8 cellular contexts compared by ENCODE assay signal in the genomic region with DNA sequence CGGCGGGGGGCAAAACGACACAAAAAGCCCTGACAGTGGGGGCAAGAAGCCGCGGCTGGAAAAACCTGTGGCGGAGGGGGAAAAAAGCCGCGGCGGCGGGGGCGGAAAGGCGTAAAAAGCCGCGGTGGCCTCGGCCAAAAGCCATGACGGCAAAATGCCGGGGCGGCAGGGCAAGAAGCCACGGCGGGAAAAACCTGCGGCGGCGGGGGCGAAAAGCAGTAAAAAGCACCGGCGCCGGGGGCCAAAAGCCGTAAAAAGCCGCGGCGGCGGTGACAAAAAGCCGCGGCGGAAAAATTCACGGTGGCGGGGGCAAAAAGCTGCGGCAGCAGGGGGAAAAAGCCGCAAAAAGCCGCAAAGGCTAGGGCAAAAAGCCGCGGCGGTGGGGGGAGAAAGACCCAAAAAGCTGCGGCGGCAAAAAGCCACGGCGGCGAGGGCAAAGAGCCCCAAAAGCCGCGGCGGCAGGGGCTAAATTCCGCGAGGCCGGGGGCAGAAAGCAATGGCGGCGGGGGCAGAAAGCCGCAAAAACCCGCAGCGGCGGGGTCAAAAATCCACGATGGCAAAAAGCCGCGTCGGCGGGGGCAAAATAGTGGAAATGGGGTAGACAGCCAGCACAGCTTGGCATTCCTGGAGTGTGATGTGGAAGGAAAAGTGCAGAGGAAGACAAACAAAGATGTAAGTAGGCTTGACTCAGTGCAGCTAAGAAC.
DNase-seq lines count a peak whose midpoint lies in the region; ATAC-seq and TF ChIP-seq lines count a peak whose summit lies in the region.
"Not testable (repeated sequence)": the region's sequence is repeated elsewhere in the genome, so short reads cannot be mapped to it uniquely, and the experiment has no call there.

No MANE protein-coding gene starts in this region.

- H3K4me3 ChIP-seq in BJ (ENCODE audit: low read depth, low read length) = 0 out of 2 replicates have a peak overlapping the region, but pooled peaks have one; percentile 13
- H3K4me3 ChIP-seq in left lung = not testable (repeated sequence)

- not testable (repeated sequence) for DNase-seq in BJ (ENCODE audit: low read depth); HFFc6
- DNase-seq in T-helper 9 cell (peak; percentile 8), left lung (peak; percentile 13 to 43)
- peak; percentile 59 to 69 for DNase-seq in activated T-cell treated with anti-CD3 and anti-CD28 coated beads, Interleukin-2, amount 50 U/mL, for 48 hours
- peak in 1 of 2 donors; percentile 12 for DNase-seq in central memory CD8-positive, alpha-beta T cell (ENCODE audit: low spot score in 2 of 2)
- DNase-seq in stimulated activated CD4-positive, alpha-beta T cell treated with anti-CD3 and anti-CD28 coated beads, Interleukin-12 subunit alpha, Interleukin-12 subunit beta, amount 100 ng/mL, for 24 hours (ENCODE audit: low read depth in 2 of 2) = peak; percentile 31 to 60
- peak; percentile 77 for DNase-seq in stimulated activated CD8-positive, alpha-beta memory T cell treated with anti-CD3 and anti-CD28 coated beads, Interleukin-4, amount 100 ng/mL, for 48 hours

- not testable (repeated sequence) for H3K27ac Mint-ChIP-seq in HFFc6; central memory CD8-positive, alpha-beta T cell (ENCODE audit: low read depth)

- H3K36me3 Mint-ChIP-seq in HFFc6 (ENCODE audit: low read depth); central memory CD8-positive, alpha-beta T cell (ENCODE audit: insufficient read depth): not testable (repeated sequence)

- intact Hi-C loops in left lung (cut with DNase I) = not testable (repeated sequence)

- H3K36me3 ChIP-seq in BJ (ENCODE audit: control insufficient read depth, insufficient read depth, low read length); left lung: not testable (repeated sequence)

- POLR2A ChIA-PET in BJ (lab: Charles Lee) = not testable (repeated sequence)

- H3K27ac ChIP-seq in left lung = not testable (repeated sequence)

- ATAC-seq in central memory CD8-positive, alpha-beta T cell (replicated peaks; ENCODE audit: extremely low read depth, poor library complexity, severe bottlenecking); left lung: not testable (repeated sequence)

- not testable (repeated sequence) for H3K9me3 ChIP-seq in left lung

- H3K9me3 Mint-ChIP-seq in HFFc6; central memory CD8-positive, alpha-beta T cell: not testable (repeated sequence)

- not testable (repeated sequence) for H3K4me1 ChIP-seq in left lung

- H3K27me3 ChIP-seq in BJ (ENCODE audit: control insufficient read depth, insufficient read depth, low read length) = not testable (repeated sequence)
- peaks cover 6 to 33% of the 10 kb centered on the region in 2 donors for H3K27me3 ChIP-seq in left lung

- peak overlapping the region; percentile 61 for H3K4me3 Mint-ChIP-seq in HFFc6
- H3K4me3 Mint-ChIP-seq in central memory CD8-positive, alpha-beta T cell = peak overlapping the region; percentile 50

- H3K27me3 Mint-ChIP-seq in HFFc6 (ENCODE audit: insufficient read depth); central memory CD8-positive, alpha-beta T cell: not testable (repeated sequence)

- not testable (repeated sequence) for H3K4me1 Mint-ChIP-seq in HFFc6 (ENCODE audit: low read depth); central memory CD8-positive, alpha-beta T cell

- CTCF ChIA-PET in BJ (lab: Yijun Ruan, JAX) = not testable (repeated sequence)

- not testable (repeated sequence) for TF ChIP-seq CTCF in BJ (IDR thresholded peaks at IDR 0.05; ENCODE audit: insufficient read depth, low read depth, low read length); HFFc6 (IDR thresholded peaks at IDR 0.05); left lung (IDR thresholded peaks at IDR 0.05)
